ENCODE assay signal across 17 cellular contexts in genomic region chr9:110029815-110030480, GRCh38.
DNase-seq lines count a peak whose midpoint lies in the region; ATAC-seq, FAIRE-seq and TF ChIP-seq lines count a peak whose summit lies in the region.
"Had no signal": no experiment of that assay in that cellular context is flagged by ENCODE, and none has a peak within 500 bp of the region (broad histone marks: within the 10 kb centered on the region; RNA-seq: fewer than 3 reads in every experiment).

No MANE protein-coding gene starts in this region.

- no peak overlapping the region for H3K4me3 Mint-ChIP-seq in Calu3 (ENCODE audit: low read depth, unreplicated experiment)
- H3K4me3 Mint-ChIP-seq in osteocyte (ENCODE audit: unreplicated experiment): no peak overlapping the region
- H3K4me3 Mint-ChIP-seq: activated B cell treated with CpG ODN at 0.5 μM for 24 hours had no signal

- H3K27me3 Mint-ChIP-seq in Calu3 (ENCODE audit: unreplicated experiment) (no peaks in the 10 kb centered on the region), osteocyte (ENCODE audit: unreplicated experiment) (no peaks in the 10 kb centered on the region)
- H3K27me3 Mint-ChIP-seq: activated B cell treated with CpG ODN at 0.5 μM for 24 hours had no signal

- H3K9ac ChIP-seq in fibroblast of lung (ENCODE audit: insufficient read depth, low read length): no peak overlapping the region

- no peak for ATAC-seq in RWPE2 (ENCODE audit: low read depth)
- ATAC-seq in HG03108 (IDR thresholded peaks at IDR 0.05; ENCODE audit: unreplicated experiment): no peak
- no peak for ATAC-seq in GM21447 (IDR thresholded peaks at IDR 0.05; ENCODE audit: unreplicated experiment)

- H3K27me3 ChIP-seq in RWPE2 (ENCODE audit: insufficient read depth, poor library complexity, severe bottlenecking) (no peaks in the 10 kb centered on the region), fibroblast of lung (ENCODE audit: control insufficient read depth, insufficient read depth, low read length) (no peaks in the 10 kb centered on the region)

- no peak overlapping the region for H2AFZ ChIP-seq in fibroblast of lung (ENCODE audit: low read length)

- CTCF ChIA-PET in Calu3 (lab: Charles Lee): no interaction called here

- no peaks in the 10 kb centered on the region for H3K9me3 Mint-ChIP-seq in Calu3 (ENCODE audit: low read depth, unreplicated experiment)
- H3K9me3 Mint-ChIP-seq in osteocyte (ENCODE audit: unreplicated experiment): no peaks in the 10 kb centered on the region
- H3K9me3 Mint-ChIP-seq: activated B cell treated with CpG ODN at 0.5 μM for 24 hours had no signal

- H3K36me3 Mint-ChIP-seq in Calu3 (ENCODE audit: insufficient read depth, unreplicated experiment) (no peaks in the 10 kb centered on the region), osteocyte (ENCODE audit: unreplicated experiment) (peaks cover 1% of the 10 kb centered on the region)

- H4K20me1 ChIP-seq in fibroblast of lung (ENCODE audit: control insufficient read depth, extremely low read depth, insufficient read depth, low read length): no peaks in the 10 kb centered on the region

- H3K36me3 ChIP-seq in RWPE2 (ENCODE audit: low read depth) (no peaks in the 10 kb centered on the region), fibroblast of lung (ENCODE audit: control insufficient read depth, insufficient read depth, low read length) (no peaks in the 10 kb centered on the region)

- DNase-seq in Calu3 (no peak), RWPE2 (ENCODE audit: low spot score) (no peak), fibroblast of lung (ENCODE audit: low read depth in 2 of 2) (no peak), osteocyte (ENCODE audit: extremely low spot score, unreplicated experiment) (no peak), HTR-8/SVneo (ENCODE audit: insufficient read length, low spot score) (no peak), Kasumi-1 (lab: John Stamatoyannopoulos, UW) (no peak)
- DNase-seq: activated B cell treated with CpG ODN at 0.5 μM for 24 hours; activated T-cell treated with anti-CD3 and anti-CD28 coated beads, Interleukin-2, amount 50 U/mL, for 1 hour; aorta; effector memory CD4-positive, alpha-beta T cell; glutamatergic neuron; KBM-7; NCI-H187 treated with DMSO at 0.1 percent for 48 hours; NCI-H774; stimulated activated CD4-positive, alpha-beta T cell treated with anti-CD3 and anti-CD28 coated beads, Interleukin-2, amount 100 ng/mL, for 24 hours had no signal

- intact Hi-C loops in Calu3 (cut with micrococcal nuclease; ENCODE audit: unreplicated experiment): no loop called here

- no TSS peak for BruUV-seq in Calu3 (replicated peaks; lab: Mats Ljungman, UMichigan)

- FAIRE-seq in HTR-8/SVneo (lab: Jason Lieb, UNC): no peak

- H3K4me2 ChIP-seq in fibroblast of lung (ENCODE audit: extremely low read depth, insufficient read depth, low read length): no peak overlapping the region

- TF ChIP-seq CTCF in Calu3 (IDR thresholded peaks at IDR 0.05; ENCODE audit: unreplicated experiment): no peak
- TF ChIP-seq CTCF in RWPE2 (IDR thresholded peaks at IDR 0.05; ENCODE audit: poor library complexity, severe bottlenecking): no peak
- TF ChIP-seq CTCF in fibroblast of lung (conservative IDR thresholded peaks at IDR 0.05 in 1 of 2, IDR thresholded peaks at IDR 0.05 in 1 of 2; ENCODE audit: low read depth in 1 of 2, low read length in 2 of 2): no peak
- no peak for TF ChIP-seq CTCF in osteocyte (IDR thresholded peaks at IDR 0.05)

- H3K4me3 ChIP-seq in RWPE2 (ENCODE audit: severe bottlenecking) (no peak overlapping the region), fibroblast of lung (replicated peaks in 1 of 4; ENCODE audit: control extremely low read depth in 1 of 4, insufficient read depth in 1 of 4, low read depth in 3 of 4, low read length in 4 of 4) (no peak overlapping the region)

- no peaks in the 10 kb centered on the region for H3K9me3 ChIP-seq in RWPE2 (ENCODE audit: severe bottlenecking)
- H3K9me3 ChIP-seq in fibroblast of lung (ENCODE audit: control insufficient read depth, insufficient read depth, low read depth, low read length): no peaks in the 10 kb centered on the region

- peak overlapping the region; percentile 66 for H3K27ac Mint-ChIP-seq in Calu3 (ENCODE audit: unreplicated experiment)
- peak overlapping the region; percentile 77 for H3K27ac Mint-ChIP-seq in osteocyte (ENCODE audit: unreplicated experiment)
- H3K27ac Mint-ChIP-seq: activated B cell treated with CpG ODN at 0.5 μM for 24 hours had no signal

- H3K27ac ChIP-seq in RWPE2 (ENCODE audit: poor library complexity, severe bottlenecking) (peak overlapping the region; percentile 96), fibroblast of lung (ENCODE audit: insufficient read depth, low read length) (peak overlapping the region; percentile 58)

- peaks cover 25% of the 10 kb centered on the region for H3K4me1 Mint-ChIP-seq in Calu3 (ENCODE audit: low read depth, unreplicated experiment)
- H3K4me1 Mint-ChIP-seq in osteocyte (ENCODE audit: unreplicated experiment): peaks cover 75% of the 10 kb centered on the region

- H3K79me2 ChIP-seq in fibroblast of lung (ENCODE audit: control insufficient read depth, insufficient read depth, low read length): no peaks in the 10 kb centered on the region

- H3K4me1 ChIP-seq in RWPE2 (ENCODE audit: insufficient read depth, poor library complexity, severe bottlenecking): peaks cover 56% of the 10 kb centered on the region
- H3K4me1 ChIP-seq in fibroblast of lung (ENCODE audit: control insufficient read depth, extremely low read depth, insufficient read depth, low read length): peaks cover 51% of the 10 kb centered on the region
